In the genomic region with DNA sequence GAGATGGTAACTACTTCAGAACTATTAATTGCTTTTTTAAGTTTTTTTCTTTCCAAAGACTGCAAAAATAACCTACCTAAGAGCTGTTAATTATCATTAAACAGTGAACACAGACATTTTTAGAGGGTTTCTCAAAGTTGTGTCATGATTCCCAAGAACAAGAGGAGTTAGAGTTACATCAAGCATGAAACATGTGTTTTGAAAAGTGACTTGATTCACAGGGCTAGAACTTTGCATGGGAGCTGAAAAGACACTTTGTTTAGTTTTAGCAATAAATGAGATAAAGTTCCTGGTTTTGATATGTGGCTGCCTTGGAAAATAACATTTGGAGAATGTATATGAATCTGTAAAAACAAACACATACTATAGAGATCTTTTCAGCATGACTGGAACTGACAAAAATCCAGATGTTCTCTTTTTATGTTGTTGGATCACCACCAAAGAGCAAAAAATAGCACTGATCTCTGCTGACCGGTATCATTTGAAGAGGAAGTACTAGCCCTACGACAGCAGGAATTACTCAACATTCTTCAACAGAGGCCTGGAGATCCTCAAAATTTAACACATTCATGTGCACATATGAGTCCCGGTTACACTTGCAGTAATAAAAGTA, we compare ENCODE assay signal across 10 cellular contexts.
DNase-seq lines count a peak whose midpoint lies in the region; ATAC-seq lines count a peak whose summit lies in the region.
"Had no signal": no experiment of that assay in that cellular context is flagged by ENCODE, and none has a peak within 500 bp of the region (broad histone marks: within the 10 kb centered on the region; RNA-seq: fewer than 3 reads in every experiment).

No MANE protein-coding gene starts in this region.

- no peaks in the 10 kb centered on the region for H3K9me3 ChIP-seq in mucosa of rectum (ENCODE audit: control insufficient read depth in 2 of 2, low read length in 2 of 2)

- no peak overlapping the region for H3K4me3 ChIP-seq in mucosa of rectum (ENCODE audit: low read length in 2 of 2)

- no peaks in the 10 kb centered on the region for H3K36me3 ChIP-seq in mucosa of rectum (ENCODE audit: control insufficient read depth in 2 of 2, insufficient read depth in 2 of 2, low read length in 2 of 2)

- no peaks in the 10 kb centered on the region for H3K27me3 ChIP-seq in mucosa of rectum (ENCODE audit: control insufficient read depth in 2 of 2, insufficient read depth in 2 of 2, low read length in 2 of 2)

- peak overlapping the region; percentile 25 to 63 for H3K27ac ChIP-seq in mucosa of rectum (ENCODE audit: low read depth in 2 of 2, low read length in 2 of 2)

- peak; percentile 55 for DNase-seq in AG08396 (ENCODE audit: low spot score)
- peak; percentile 86 for DNase-seq in NOMO-1 treated with DMSO at 0.1 percent for 48 hours (lab: John Stamatoyannopoulos, UW; ENCODE audit: unreplicated experiment)
- peak; percentile 18 for DNase-seq in epidermal melanocyte (ENCODE audit: insufficient read length, low spot score)
- DNase-seq in activated CD8-positive, alpha-beta memory T cell treated with anti-CD3 and anti-CD28 coated beads, Interleukin-2, amount 50 U/mL, for 4 hours, result no peak
- no peak for DNase-seq in activated gamma-delta T cell (lab: John Stamatoyannopoulos, UW)
- DNase-seq: CD4-positive, alpha-beta memory T cell; NCI-H446 treated with DMSO at 0.1 percent for 48 hours had no signal

- no peak overlapping the region for H3K9ac ChIP-seq in mucosa of rectum (ENCODE audit: low read depth in 1 of 2, low read length in 2 of 2)

- no peaks in the 10 kb centered on the region for H3K4me1 ChIP-seq in mucosa of rectum (ENCODE audit: control insufficient read depth in 2 of 2, insufficient read depth in 2 of 2, low read length in 2 of 2)

- ATAC-seq in HG03442 (IDR thresholded peaks at IDR 0.05; ENCODE audit: unreplicated experiment) (no peak), HG03097 (IDR thresholded peaks at IDR 0.05; ENCODE audit: low FRiP score, unreplicated experiment) (no peak)

Comparison
In these comparisons a context has a peak if more than half of its experiments do, and no peak if none do; other contexts are left out.
1. DNase-seq: peak in AG08396 (single experiment), NOMO-1 treated with DMSO at 0.1 percent for 48 hours (single experiment) and epidermal melanocyte (single experiment); none in activated CD8-positive, alpha-beta memory T cell treated with anti-CD3 and anti-CD28 coated beads, Interleukin-2, amount 50 U/mL, for 4 hours (single experiment) and activated gamma-delta T cell (single experiment).